Comparison of ENCODE assay signal across 27 cellular contexts in genomic region chr1:107515702-107516101, GRCh38.
DNase-seq lines count a peak whose midpoint lies in the region; ATAC-seq and TF ChIP-seq lines count a peak whose summit lies in the region.
"Had no signal": no experiment of that assay in that cellular context is flagged by ENCODE, and none has a peak within 500 bp of the region (broad histone marks: within the 10 kb centered on the region; RNA-seq: fewer than 3 reads in every experiment).

No MANE protein-coding gene starts in this region.

- no TSS peak for BruUV-seq in OCI-LY7 (replicated peaks; lab: Mats Ljungman, UMichigan)

- no peak for DNase-seq in OCI-LY7 (ENCODE audit: low spot score)
- DNase-seq in SW 1271 (lab: John Stamatoyannopoulos, UW) = no peak
- DNase-seq: CD8-positive, alpha-beta T cell; DMS 273 treated with DMSO at 0.1 percent for 48 hours; DMS79; EL; GDM1; GOT3; HCEC 1CT; NCI-H1092; NCI-H1417 treated with DMSO at 0.1 percent for 48 hours; NCI-H1694 treated with DMSO at 0.1 percent for 48 hours; NCI-H2081; NCI-H226; NCI-H510A; NCI-H69; SIG-M5; T1000 had no signal

- intact Hi-C loops in OCI-LY7 (cut with micrococcal nuclease; ENCODE audit: unreplicated experiment) = no loop called here

- H3K9me3 ChIP-seq in OCI-LY7 (ENCODE audit: low read length) = no peaks in the 10 kb centered on the region

- H3K79me2 ChIP-seq in OCI-LY7 (ENCODE audit: insufficient read depth, low read depth, low read length) = no peaks in the 10 kb centered on the region

- no peak overlapping the region for H3K4me2 ChIP-seq in OCI-LY7 (ENCODE audit: low read length)
- H3K4me2 ChIP-seq: KMS-11 had no signal

- no peaks in the 10 kb centered on the region for H4K20me1 ChIP-seq in OCI-LY7 (ENCODE audit: insufficient read depth, low read length)

- ATAC-seq in HG02642 (IDR thresholded peaks at IDR 0.05; ENCODE audit: poor library complexity, unreplicated experiment) (peak; percentile 48), HG03457 (IDR thresholded peaks at IDR 0.05; ENCODE audit: unreplicated experiment) (no peak), GM19023 (IDR thresholded peaks at IDR 0.05; ENCODE audit: unreplicated experiment) (no peak), HG03097 (IDR thresholded peaks at IDR 0.05; ENCODE audit: low FRiP score, unreplicated experiment) (no peak)
- ATAC-seq: CD8-positive, alpha-beta T cell had no signal

- no peak overlapping the region for H2AFZ ChIP-seq in OCI-LY7 (ENCODE audit: low read length)

- peak; percentile 15; the same call in 1 of the 2 replicates for TF ChIP-seq CTCF in GM12875 (IDR thresholded peaks at IDR 0.05; ENCODE audit: borderline replicate concordance, insufficient read depth, low read depth, low read length)
- TF ChIP-seq CTCF in OCI-LY7 (conservative IDR thresholded peaks at IDR 0.05; ENCODE audit: low read length) = peak; percentile 32; the same call in 1 of the 2 replicates

- H3K9me2 ChIP-seq in OCI-LY7 (ENCODE audit: insufficient read depth, low read length) = no peaks in the 10 kb centered on the region

- no peaks in the 10 kb centered on the region for H3K36me3 ChIP-seq in OCI-LY7 (ENCODE audit: insufficient read depth, low read length)

- H3K27ac ChIP-seq in OCI-LY7 (ENCODE audit: low read depth, low read length, poor library complexity, severe bottlenecking) = no peak overlapping the region
- H3K27ac ChIP-seq: C4-2B, HL-60, KMS-11, SK-N-MC had no signal

- H3K4me1 ChIP-seq in OCI-LY7 (ENCODE audit: insufficient read depth, low read length, poor library complexity, severe bottlenecking) = no peaks in the 10 kb centered on the region

- CTCF ChIA-PET in OCI-LY7 (lab: Charles Lee; ENCODE audit: unreplicated experiment) = no interaction called here

- H3K4me3 ChIP-seq in GM12875 (ENCODE audit: low read depth, low read length) (no peak overlapping the region), OCI-LY7 (ENCODE audit: low read depth, low read length, poor library complexity, severe bottlenecking) (no peak overlapping the region)
- H3K4me3 ChIP-seq: SK-N-MC had no signal

- POLR2A ChIA-PET in OCI-LY7 (lab: Charles Lee) = interaction anchor here (1.4 kb wide), 1 partner anchor 14 kb away, joined by 3 read pairs; no protein-coding TSS in a partner anchor
